In genomic region chr2:151638188-151638933, GRCh38 we compare ENCODE assay signal across 8 cellular contexts.
DNase-seq lines count a peak whose midpoint lies in the region; ATAC-seq and TF ChIP-seq lines count a peak whose summit lies in the region.

No MANE protein-coding gene starts in this region.

- CTCF ChIA-PET in activated CD4-positive, alpha-beta memory T cell treated with anti-CD3 and anti-CD28 coated beads for 36 hours (lab: Charles Lee) = interaction anchor here (0.7 to 1.4 kb wide), 4 partner anchors 14 to 1546 kb away, joined by 3 to 4 read pairs (median 3); no protein-coding TSS in a partner anchor

- no CpG with 5 or more reads among the region's 4 CpGs for WGBS in trophoblast cell (ENCODE audit: extremely low coverage, insufficient coverage, insufficient read length)
- 28 to 31% methylated on average over 4 of the region's 4 CpGs for WGBS in sigmoid colon, 2 donors

- DNase-seq in activated CD4-positive, alpha-beta memory T cell treated with anti-CD3 and anti-CD28 coated beads for 36 hours = peak; percentile 41
- DNase-seq in left lobe of liver (ENCODE audit: low spot score) (peak; percentile 61), SIG-M5 treated with dmso at 0.1 percent for 504 hours (lab: John Stamatoyannopoulos, UW; ENCODE audit: unreplicated experiment) (no peak), trophoblast cell (no peak), sigmoid colon (no peak)

- peak overlapping the region; percentile 79 for H3K27ac Mint-ChIP-seq in activated CD4-positive, alpha-beta memory T cell treated with anti-CD3 and anti-CD28 coated beads for 36 hours

- H3K4me3 ChIP-seq in ACC112 (ENCODE audit: low read depth, low read length) = peak overlapping the region; percentile 67
- H3K4me3 ChIP-seq in trophoblast cell (ENCODE audit: low read depth, low read length) = no peak overlapping the region
- no peak overlapping the region for H3K4me3 ChIP-seq in sigmoid colon

- H3K18ac ChIP-seq in trophoblast cell (ENCODE audit: low read length) = no peak overlapping the region

- H4K12ac ChIP-seq in trophoblast cell (ENCODE audit: low read depth, low read length) = no peak overlapping the region

- no peak overlapping the region for H4K8ac ChIP-seq in trophoblast cell (ENCODE audit: low read depth, low read length)

- TF ChIP-seq POLR2A in sigmoid colon (IDR thresholded peaks at IDR 0.05) = no peak

- peaks cover 4% of the 10 kb centered on the region for H3K36me3 Mint-ChIP-seq in activated CD4-positive, alpha-beta memory T cell treated with anti-CD3 and anti-CD28 coated beads for 36 hours

- H3K27ac ChIP-seq in ACC112 (ENCODE audit: low read depth, low read length) (no peak overlapping the region), trophoblast cell (ENCODE audit: low read depth, low read length) (no peak overlapping the region), sigmoid colon (no peak overlapping the region)

- peak overlapping the region; percentile 78 for H2AFZ ChIP-seq in ACC112 (ENCODE audit: low read length, unreplicated experiment)
- no peak overlapping the region for H2AFZ ChIP-seq in trophoblast cell (ENCODE audit: insufficient read depth, low read length, poor library complexity)

- H2BK5ac ChIP-seq in trophoblast cell (ENCODE audit: low read depth, low read length, poor library complexity) = no peak overlapping the region

- peaks cover 4% of the 10 kb centered on the region for H3K9me3 Mint-ChIP-seq in activated CD4-positive, alpha-beta memory T cell treated with anti-CD3 and anti-CD28 coated beads for 36 hours

- H3K79me2 ChIP-seq in ACC112 (ENCODE audit: control insufficient read depth, insufficient read depth, low read length, unreplicated experiment) (no peaks in the 10 kb centered on the region), trophoblast cell (ENCODE audit: control insufficient read depth, insufficient read depth, low read length, poor library complexity) (no peaks in the 10 kb centered on the region)

- H3K9me3 ChIP-seq in trophoblast cell (ENCODE audit: insufficient read depth, low read depth, low read length) = no peaks in the 10 kb centered on the region
- peaks cover 0 to 2% (median 1%) of the 10 kb centered on the region in 4 donors for H3K9me3 ChIP-seq in sigmoid colon

- H3K14ac ChIP-seq in trophoblast cell (ENCODE audit: low read length) = no peak overlapping the region

- H2BK12ac ChIP-seq in trophoblast cell (ENCODE audit: low read length) = no peak overlapping the region

- H3K79me1 ChIP-seq in trophoblast cell (ENCODE audit: low read length) = no peaks in the 10 kb centered on the region

- TF ChIP-seq CTCF in sigmoid colon (IDR thresholded peaks at IDR 0.05) = no peak

- peak; percentile 67 for ATAC-seq in GM19351 (IDR thresholded peaks at IDR 0.05; ENCODE audit: unreplicated experiment)
- ATAC-seq in HG03457 (IDR thresholded peaks at IDR 0.05; ENCODE audit: unreplicated experiment) = peak; percentile 61
- ATAC-seq in left lobe of liver = peak; percentile 99

- no peak overlapping the region for H3K9ac ChIP-seq in trophoblast cell (ENCODE audit: low read length)

- H3K4me2 ChIP-seq in trophoblast cell (ENCODE audit: low read length) = no peak overlapping the region

- peak overlapping the region; percentile 13 for H3K4me3 Mint-ChIP-seq in activated CD4-positive, alpha-beta memory T cell treated with anti-CD3 and anti-CD28 coated beads for 36 hours

- no peaks in the 10 kb centered on the region for H3K36me3 ChIP-seq in ACC112 (ENCODE audit: insufficient read depth, low read length)
- H3K36me3 ChIP-seq in trophoblast cell (ENCODE audit: control insufficient read depth in 1 of 2, insufficient read depth in 2 of 2, low read length in 2 of 2) = no peaks in the 10 kb centered on the region
- no peaks in the 10 kb centered on the region for H3K36me3 ChIP-seq in sigmoid colon

- no peak overlapping the region for H2AK5ac ChIP-seq in trophoblast cell (ENCODE audit: low read length)

- no peak overlapping the region for H4K91ac ChIP-seq in trophoblast cell (ENCODE audit: low read depth, low read length)

- H3K27me3 Mint-ChIP-seq in activated CD4-positive, alpha-beta memory T cell treated with anti-CD3 and anti-CD28 coated beads for 36 hours = no peaks in the 10 kb centered on the region

- H3K27me3 ChIP-seq in ACC112 (ENCODE audit: insufficient read depth, low read length) = no peaks in the 10 kb centered on the region
- no peaks in the 10 kb centered on the region for H3K27me3 ChIP-seq in trophoblast cell (ENCODE audit: insufficient read depth, low read length)
- H3K27me3 ChIP-seq in sigmoid colon = no peaks in the 10 kb centered on the region

- TF ChIP-seq EP300 in sigmoid colon (IDR thresholded peaks at IDR 0.05) = no peak

- POLR2A ChIA-PET in activated CD4-positive, alpha-beta memory T cell treated with anti-CD3 and anti-CD28 coated beads for 36 hours (lab: Charles Lee) = interaction anchor here (0.5 kb wide), 1 partner anchor 21 kb away, joined by 5 read pairs; no protein-coding TSS in a partner anchor

- peaks cover 32% of the 10 kb centered on the region for H3K4me1 Mint-ChIP-seq in activated CD4-positive, alpha-beta memory T cell treated with anti-CD3 and anti-CD28 coated beads for 36 hours (ENCODE audit: low read depth)

- no peak overlapping the region for H3K4ac ChIP-seq in trophoblast cell (ENCODE audit: low read depth, low read length)

- H3K23ac ChIP-seq in trophoblast cell (ENCODE audit: low read length) = no peak overlapping the region

- H2BK120ac ChIP-seq in trophoblast cell (ENCODE audit: insufficient read depth, low read length, poor library complexity) = no peak overlapping the region

- H3K4me1 ChIP-seq in ACC112 (ENCODE audit: control insufficient read depth, insufficient read depth, low read length, unreplicated experiment) (peaks cover 11% of the 10 kb centered on the region), trophoblast cell (ENCODE audit: control insufficient read depth in 1 of 2, insufficient read depth in 2 of 2, low read length in 2 of 2) (no peaks in the 10 kb centered on the region), sigmoid colon (peaks cover 0 to 14% (median 6%) of the 10 kb centered on the region in 4 donors)

- intact Hi-C loops in activated CD4-positive, alpha-beta memory T cell treated with anti-CD3 and anti-CD28 coated beads for 36 hours (cut with micrococcal nuclease) = loop anchor here (10.0 kb wide), 4 partner anchors 126 to 366 kb away; partner anchors contain the start of gene ARL5A
- intact Hi-C loops in sigmoid colon (cut with DNase I) = no loop called here

Comparison
In these comparisons a context has a peak if more than half of its experiments do, and no peak if none do; other contexts are left out.
1. DNase-seq: peak in activated CD4-positive, alpha-beta memory T cell treated with anti-CD3 and anti-CD28 coated beads for 36 hours (single experiment) and left lobe of liver (single experiment); none in SIG-M5 treated with dmso at 0.1 percent for 504 hours (single experiment), trophoblast cell (0 of 2) and sigmoid colon (single experiment).
2. Peak in every context shown above with its lines, with median percentiles within 50 percentile points of each other: ATAC-seq.